In the genomic region with DNA sequence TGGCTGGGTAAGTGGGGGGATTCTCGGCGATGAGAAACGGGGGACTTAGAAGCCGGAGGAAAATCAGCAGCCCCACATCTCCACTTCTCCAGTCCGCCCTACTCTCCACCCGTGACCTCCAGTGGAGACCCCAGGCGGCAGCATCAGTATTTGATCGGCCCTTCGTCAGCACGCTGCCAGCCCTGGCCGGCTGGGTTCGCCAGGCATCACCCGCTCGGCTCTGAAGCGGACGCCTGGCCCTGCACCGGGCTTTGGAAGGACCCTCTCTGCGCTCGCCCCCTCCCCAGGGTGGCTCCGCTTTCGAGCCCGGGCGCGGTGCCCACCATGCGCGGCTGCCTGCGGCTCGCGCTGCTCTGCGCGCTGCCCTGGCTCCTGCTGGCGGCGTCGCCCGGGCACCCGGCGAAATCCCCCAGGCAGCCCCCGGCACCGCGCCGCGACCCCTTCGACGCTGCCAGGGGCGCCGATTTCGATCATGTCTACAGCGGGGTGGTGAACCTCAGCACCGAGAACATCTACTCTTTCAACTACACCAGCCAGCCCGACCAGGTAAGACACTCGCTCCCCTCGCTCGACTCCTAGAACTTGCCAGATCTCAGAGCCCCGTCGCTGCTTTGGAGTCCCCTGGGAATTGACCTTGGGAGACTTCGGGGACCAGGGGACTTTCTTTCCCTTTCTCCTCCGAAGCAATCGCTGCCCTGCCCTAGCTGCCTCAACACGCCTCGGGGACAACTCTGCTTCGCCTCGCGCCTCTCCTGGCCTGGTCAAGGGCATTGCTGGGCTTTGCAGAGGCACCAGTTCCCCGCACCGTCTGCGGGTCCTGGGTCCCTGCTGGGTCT, we compare ENCODE assay signal across 9 cellular contexts. TPM values are rescaled to one million over a fixed set of nuclear protein-coding genes. Genes with fewer than 3 reads are reported as not detected.
A peak's percentile ranks its signal among the peaks of the same experiment; 100 is the strongest.
DNase-seq lines count a peak whose midpoint lies in the region; ATAC-seq, FAIRE-seq and TF ChIP-seq lines count a peak whose summit lies in the region.
"Had no signal": no experiment of that assay in that cellular context is flagged by ENCODE, and none has a peak within 500 bp of the region (broad histone marks: within the 10 kb centered on the region; RNA-seq: fewer than 3 reads in every experiment).

No MANE protein-coding gene starts in this region.

- WGBS in tibial nerve, 2 donors = 1 to 3% methylated on average over 18 to 45 of the region's 66 CpGs

- H3K27me3 Mint-ChIP-seq in IgD-negative memory B cell = no peaks in the 10 kb centered on the region
- no peaks in the 10 kb centered on the region for H3K27me3 Mint-ChIP-seq in activated CD8-positive, alpha-beta T cell treated with anti-CD3 and anti-CD28 coated beads for 36 hours
- H3K27me3 Mint-ChIP-seq in naive thymus-derived CD8-positive, alpha-beta T cell = peaks cover 0 to 2% (median 0%) of the 10 kb centered on the region in 5 donors

- POLR2A ChIA-PET in activated CD8-positive, alpha-beta T cell treated with anti-CD3 and anti-CD28 coated beads for 36 hours (lab: Charles Lee) = interaction anchor here (0.7 to 2.8 kb wide), 5 partner anchors 17 to 214 kb away, joined by 3 to 9 read pairs (median 5); a partner anchor contains a TSS
- POLR2A ChIA-PET in endothelial cell of umbilical vein (lab: Charles Lee) = no interaction called here
- POLR2A ChIA-PET in naive thymus-derived CD8-positive, alpha-beta T cell (lab: Charles Lee) = interaction anchor here (0.6 to 5.3 kb wide), 7 partner anchors 18 to 213 kb away, joined by 3 to 73 read pairs (median 5); a partner anchor contains a TSS

- H3K9ac ChIP-seq in endothelial cell of umbilical vein (replicated peaks; ENCODE audit: extremely low read depth, insufficient read depth, low read length) = no peak overlapping the region

- H3K4me1 ChIP-seq in endothelial cell of umbilical vein (ENCODE audit: control insufficient read depth, extremely low read depth, insufficient read depth, low read length) (peaks cover 17% of the 10 kb centered on the region), tibial nerve (peaks cover 0 to 10% (median 3%) of the 10 kb centered on the region in 4 donors)

- H3K27ac ChIP-seq in endothelial cell of umbilical vein (ENCODE audit: insufficient read depth, low read depth, low read length) (no peak overlapping the region), tibial nerve (peak overlapping the region in 2 of 4 donors; percentile 24 to 85)

- no peaks in the 10 kb centered on the region for H3K79me2 ChIP-seq in endothelial cell of umbilical vein (ENCODE audit: control insufficient read depth, insufficient read depth, low read length)

- dilution Hi-C loops in endothelial cell of umbilical vein (cut with MboI; ENCODE audit: extremely low pct_ligation_motif_present, low sequenced_read_pairs) = no loop called here

- H3K4me3 Mint-ChIP-seq in IgD-negative memory B cell = peak overlapping the region; percentile 97 to 100 (median 98)
- peak overlapping the region; percentile 97 for H3K4me3 Mint-ChIP-seq in activated CD8-positive, alpha-beta T cell treated with anti-CD3 and anti-CD28 coated beads for 36 hours
- peak overlapping the region; percentile 94 to 100 (median 98) for H3K4me3 Mint-ChIP-seq in naive thymus-derived CD8-positive, alpha-beta T cell

- TF ChIP-seq POLR2A in endothelial cell of umbilical vein (IDR thresholded peaks at IDR 0.05; ENCODE audit: low read depth, low read length) = no peak
- no peak for TF ChIP-seq POLR2A in tibial nerve (IDR thresholded peaks at IDR 0.05)

- no TSS peak for BruUV-seq in endothelial cell of umbilical vein (replicated peaks; lab: Mats Ljungman, UMichigan)

- CTCF ChIA-PET in activated CD8-positive, alpha-beta T cell treated with anti-CD3 and anti-CD28 coated beads for 36 hours (lab: Charles Lee) = interaction anchor here (0.8 to 1.6 kb wide), 8 partner anchors 11 to 381 kb away, joined by 3 to 6 read pairs (median 4); a partner anchor contains a TSS
- CTCF ChIA-PET in endothelial cell of umbilical vein (lab: Charles Lee) = no interaction called here

- DNase-seq in COLO668 (lab: John Stamatoyannopoulos, UW; ENCODE audit: unreplicated experiment) = peak; percentile 27
- DNase-seq in GM20000 (ENCODE audit: low spot score) = peak; percentile 65
- peak; percentile 63 for DNase-seq in activated CD8-positive, alpha-beta T cell treated with anti-CD3 and anti-CD28 coated beads for 36 hours
- peak; percentile 23 for DNase-seq in endothelial cell of umbilical vein (ENCODE audit: low read depth, low spot score)
- DNase-seq in naive thymus-derived CD8-positive, alpha-beta T cell = peak in 8 of 10 donors; percentile 24 to 79 (median 43)
- DNase-seq in tibial nerve (ENCODE audit: low spot score in 2 of 2) = no peak
- no peak for DNase-seq in OCI-M2 (lab: John Stamatoyannopoulos, UW; ENCODE audit: unreplicated experiment)

- H3K4me2 ChIP-seq in endothelial cell of umbilical vein (ENCODE audit: insufficient read depth, low read length) = peak overlapping the region; percentile 87

- H3K9me1 ChIP-seq in endothelial cell of umbilical vein (replicated peaks; ENCODE audit: control insufficient read depth, extremely low read depth, insufficient read depth, low read length) = no peaks in the 10 kb centered on the region

- H3K9me3 ChIP-seq in endothelial cell of umbilical vein (replicated peaks; ENCODE audit: control insufficient read depth, insufficient read depth, low read length) (no peaks in the 10 kb centered on the region), tibial nerve (no peaks in the 10 kb centered on the region)

- H3K4me3 ChIP-seq in endothelial cell of umbilical vein (replicated peaks in 1 of 3; ENCODE audit: insufficient read depth in 1 of 3, low read depth in 1 of 3, low read length in 3 of 3) (peak overlapping the region; percentile 41 to 65 (median 45)), tibial nerve (peak overlapping the region; percentile 31 to 66 (median 58))

- peak overlapping the region; percentile 98 to 99 (median 99) for H3K27ac Mint-ChIP-seq in IgD-negative memory B cell
- peak overlapping the region; percentile 98 for H3K27ac Mint-ChIP-seq in activated CD8-positive, alpha-beta T cell treated with anti-CD3 and anti-CD28 coated beads for 36 hours
- peak overlapping the region; percentile 98 to 100 (median 99) for H3K27ac Mint-ChIP-seq in naive thymus-derived CD8-positive, alpha-beta T cell

- peak; percentile 53 for ATAC-seq in activated CD8-positive, alpha-beta T cell treated with anti-CD3 and anti-CD28 coated beads for 36 hours
- peak; percentile 57 to 58 for ATAC-seq in naive thymus-derived CD8-positive, alpha-beta T cell

- TF ChIP-seq EP300 in tibial nerve (IDR thresholded peaks at IDR 0.05) = no peak

- no peaks in the 10 kb centered on the region for H3K9me3 Mint-ChIP-seq in IgD-negative memory B cell
- no peaks in the 10 kb centered on the region for H3K9me3 Mint-ChIP-seq in activated CD8-positive, alpha-beta T cell treated with anti-CD3 and anti-CD28 coated beads for 36 hours
- no peaks in the 10 kb centered on the region for H3K9me3 Mint-ChIP-seq in naive thymus-derived CD8-positive, alpha-beta T cell

- TF ChIP-seq CTCF in GM20000 (IDR thresholded peaks at IDR 0.05; ENCODE audit: extremely low read depth, missing control alignments) (no peak), endothelial cell of umbilical vein (IDR thresholded peaks at IDR 0.05; ENCODE audit: extremely low read depth in 1 of 2, insufficient read depth in 1 of 2, low read depth in 1 of 2, low read length in 2 of 2) (peak in 1 of 2 donors; percentile 2), tibial nerve (IDR thresholded peaks at IDR 0.05) (no peak)
- no peak for TF ChIP-seq CTCF in activated CD8-positive, alpha-beta T cell treated with anti-CD3 and anti-CD28 coated beads for 36 hours (IDR thresholded peaks at IDR 0.05)

- H4K20me1 ChIP-seq in endothelial cell of umbilical vein (replicated peaks; ENCODE audit: control insufficient read depth, extremely low read depth, insufficient read depth, low read length) = no peaks in the 10 kb centered on the region

- FAIRE-seq in endothelial cell of umbilical vein (lab: Jason Lieb, UNC) = no peak
- FAIRE-seq: TTC549 had no signal

- intact Hi-C loops in activated CD8-positive, alpha-beta T cell treated with anti-CD3 and anti-CD28 coated beads for 36 hours (cut with micrococcal nuclease) = loop anchor here (2.0 kb wide), 1 partner anchor 18 kb away; a partner anchor contains a TSS
- intact Hi-C loops in endothelial cell of umbilical vein (cut with micrococcal nuclease) = loop anchor here (1.0 kb wide), 2 partner anchors 18 to 35 kb away; a partner anchor contains a TSS

- peaks cover 41 to 46% (median 42%) of the 10 kb centered on the region in 3 donors for H3K4me1 Mint-ChIP-seq in IgD-negative memory B cell
- peaks cover 46% of the 10 kb centered on the region for H3K4me1 Mint-ChIP-seq in activated CD8-positive, alpha-beta T cell treated with anti-CD3 and anti-CD28 coated beads for 36 hours (ENCODE audit: low read depth)
- peaks cover 29 to 58% (median 56%) of the 10 kb centered on the region in 4 donors for H3K4me1 Mint-ChIP-seq in naive thymus-derived CD8-positive, alpha-beta T cell

- H3K36me3 Mint-ChIP-seq in IgD-negative memory B cell = peaks cover 3% of the 10 kb centered on the region
- H3K36me3 Mint-ChIP-seq in activated CD8-positive, alpha-beta T cell treated with anti-CD3 and anti-CD28 coated beads for 36 hours (ENCODE audit: low read depth) = peaks cover 26% of the 10 kb centered on the region
- H3K36me3 Mint-ChIP-seq in naive thymus-derived CD8-positive, alpha-beta T cell = peaks cover 9 to 23% (median 15%) of the 10 kb centered on the region in 3 donors

- no peaks in the 10 kb centered on the region for H3K36me3 ChIP-seq in endothelial cell of umbilical vein (ENCODE audit: control insufficient read depth in 2 of 2, extremely low read depth in 1 of 2, insufficient read depth in 2 of 2, low read length in 2 of 2)
- no peaks in the 10 kb centered on the region for H3K36me3 ChIP-seq in tibial nerve

- H3K27me3 ChIP-seq in endothelial cell of umbilical vein (ENCODE audit: control insufficient read depth in 2 of 2, insufficient read depth in 2 of 2, low read length in 2 of 2) (peaks cover 46 to 72% of the 10 kb centered on the region in 2 experiments), tibial nerve (peaks cover 0 to 54% of the 10 kb centered on the region in 2 donors)

- peak overlapping the region; percentile 86 for H2AFZ ChIP-seq in endothelial cell of umbilical vein (ENCODE audit: low read depth, low read length)

RNA-seq across cellular contexts. Expression of a gene that starts 0.6 kb away (rescaled TPM):
- polyA plus RNA-seq in IgD-negative memory B cell = 47.5 TPM
- total RNA-seq in activated CD8-positive, alpha-beta T cell treated with anti-CD3 and anti-CD28 coated beads for 36 hours = 10 to 100 TPM; 21.0 to 24.0 TPM
- total RNA-seq in endothelial cell of umbilical vein = not detected in 2 replicates
- 0.03 and 0.07 TPM in 2 replicates for polyA plus RNA-seq in endothelial cell of umbilical vein
- 0.01 TPM in 2 replicates for polyA plus RNA-seq in endothelial cell of umbilical vein (2011; cell fraction: cytosol; rRNA removed)
- 0.24 TPM in 1 of 2 replicates, not detected in the other for polyA plus RNA-seq in endothelial cell of umbilical vein (2011; cell fraction: nucleus; rRNA removed)
- not detected in 2 replicates for polyA plus RNA-seq in endothelial cell of umbilical vein (2012)
- 0.19 and 1.6 TPM in 2 replicates for polyA minus RNA-seq in endothelial cell of umbilical vein
- not detected for polyA minus RNA-seq in endothelial cell of umbilical vein (2011; cell fraction: cytosol; rRNA and poly(A)+ RNA removed)
- 0.48 TPM in 1 of 2 replicates, not detected in the other for polyA minus RNA-seq in endothelial cell of umbilical vein (2011; cell fraction: nucleus; rRNA and poly(A)+ RNA removed)
- 10 to 100 TPM; 71.2 to 74.2 TPM for total RNA-seq in naive thymus-derived CD8-positive, alpha-beta T cell
- 10 to 100 TPM; 14.1 to 22.8 (median 20.6) TPM for polyA plus RNA-seq in naive thymus-derived CD8-positive, alpha-beta T cell
- total RNA-seq in tibial nerve = 1 to 10 TPM; 2.7 to 6.8 (median 4.8) TPM

RNA-seq across cellular contexts. Expression of a gene that starts 18.0 kb away (rescaled TPM):
- polyA plus RNA-seq in IgD-negative memory B cell (4.3 TPM), endothelial cell of umbilical vein (2.1 and 2.3 TPM in 2 replicates)
- 10 to 100 TPM; 26.5 to 34.6 TPM for total RNA-seq in activated CD8-positive, alpha-beta T cell treated with anti-CD3 and anti-CD28 coated beads for 36 hours
- total RNA-seq in endothelial cell of umbilical vein (15.0 and 16.7 TPM in 2 replicates), tibial nerve (10 to 100 TPM; 10.5 to 30.8 (median 16.7) TPM)
- 4.6 and 4.7 TPM in 2 replicates for polyA plus RNA-seq in endothelial cell of umbilical vein (2011; cell fraction: cytosol; rRNA removed)
- polyA plus RNA-seq in endothelial cell of umbilical vein (2011; cell fraction: nucleus; rRNA removed) = 15.0 and 18.4 TPM in 2 replicates
- polyA plus RNA-seq in endothelial cell of umbilical vein (2012) = 7.3 and 10.8 TPM in 2 replicates
- 4.2 and 5.8 TPM in 2 replicates for polyA minus RNA-seq in endothelial cell of umbilical vein
- polyA minus RNA-seq in endothelial cell of umbilical vein (2011; cell fraction: cytosol; rRNA and poly(A)+ RNA removed) = 4.0 TPM
- 24.1 and 27.2 TPM in 2 replicates for polyA minus RNA-seq in endothelial cell of umbilical vein (2011; cell fraction: nucleus; rRNA and poly(A)+ RNA removed)
- total RNA-seq in naive thymus-derived CD8-positive, alpha-beta T cell = 10 to 100 TPM; 31.6 to 35.5 TPM
- 1 to 10 TPM; 2.9 to 6.6 (median 3.2) TPM for polyA plus RNA-seq in naive thymus-derived CD8-positive, alpha-beta T cell

Comparison
In these comparisons a context has a peak if more than half of its experiments do, and no peak if none do; other contexts are left out.
1. DNase-seq: peak in COLO668 (single experiment), GM20000 (single experiment), activated CD8-positive, alpha-beta T cell treated with anti-CD3 and anti-CD28 coated beads for 36 hours (single experiment), endothelial cell of umbilical vein (single experiment) and naive thymus-derived CD8-positive, alpha-beta T cell (8 of 10); none in tibial nerve (0 of 2) and OCI-M2 (single experiment).
2. Peak in every context shown above with its lines, with median percentiles within 50 percentile points of each other: H3K27ac Mint-ChIP-seq and H3K4me3 Mint-ChIP-seq.